ENCODE assay signal across 39 cellular contexts in the genomic region with DNA sequence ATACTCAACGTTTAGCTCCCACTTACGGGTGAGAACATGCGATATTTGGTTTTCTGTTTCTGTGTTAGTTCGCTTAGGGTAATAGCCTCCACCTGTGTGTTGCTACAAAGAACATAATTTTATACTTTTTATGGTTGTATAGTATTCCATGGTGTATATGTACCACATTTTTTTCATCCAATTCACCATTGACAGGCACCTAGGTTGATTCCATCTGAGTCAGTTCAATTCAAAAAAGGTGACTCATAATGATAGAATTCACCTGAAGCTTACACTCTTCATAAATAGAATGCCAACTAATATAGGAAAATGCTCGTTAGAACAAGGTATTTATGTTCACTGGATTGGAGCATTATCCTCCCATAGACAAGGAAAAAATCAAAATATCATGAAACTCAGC. TPM values are rescaled to one million over a fixed set of nuclear protein-coding genes. Genes with fewer than 3 reads are reported as not detected.
"Had no signal": no experiment of that assay in that cellular context is flagged by ENCODE, and none has a peak within 500 bp of the region (broad histone marks: within the 10 kb centered on the region; RNA-seq: fewer than 3 reads in every experiment).

No MANE protein-coding gene starts in this region.

- H3K27me3 ChIP-seq: adrenal gland, body of pancreas, brain microvascular endothelial cell, breast epithelium, cardiac muscle cell had no signal

- H3K9me3 Mint-ChIP-seq: activated CD4-positive, alpha-beta memory T cell treated with anti-CD3 and anti-CD28 coated beads for 36 hours; activated CD4-positive, alpha-beta T cell treated with anti-CD3 and anti-CD28 coated beads, Interleukin-2, amount 10 ng/mL, durations not matched to agents 24 days and 14 days; activated CD8-positive, alpha-beta T cell treated with anti-CD3 and anti-CD28 coated beads for 36 hours; activated naive CD4-positive, alpha-beta T cell treated with anti-CD3 and anti-CD28 coated beads for 36 hours; activated naive CD8-positive, alpha-beta T cell treated with anti-CD3 and anti-CD28 coated beads for 36 hours; activated T-cell treated with anti-CD3 and anti-CD28 coated beads, Interleukin-2, amount 50 U/mL, for 4 hours; activated T-helper 1 cell treated with anti-CD3 and anti-CD28 coated beads, Interleukin-12 subunit alpha, Interleukin-12 subunit beta, Interleukin-2, Interleukin-4 antibody, amounts not matched to agents 30 ng/mL and 10 ng/mL and 1 ng/mL, durations not matched to agents 14 hours and 24 hours and 36 hours; central memory CD8-positive, alpha-beta T cell had no signal

- H3K9me3 ChIP-seq: adrenal gland, body of pancreas, breast epithelium had no signal

- H3K36me3 ChIP-seq: adrenal gland, brain microvascular endothelial cell, breast epithelium, cardiac muscle cell had no signal

- H3K27me3 Mint-ChIP-seq: activated B cell treated with CpG ODN at 0.5 μM for 24 hours; activated CD4-positive, alpha-beta T cell treated with anti-CD3 and anti-CD28 coated beads, Interleukin-2, amount 10 ng/mL, durations not matched to agents 24 days and 14 days had no signal

- H3K36me3 Mint-ChIP-seq: activated CD4-positive, alpha-beta memory T cell treated with anti-CD3 and anti-CD28 coated beads for 36 hours; activated naive CD4-positive, alpha-beta T cell treated with anti-CD3 and anti-CD28 coated beads, Interleukin-2, amount 50 U/mL, for 72 hours; activated naive CD8-positive, alpha-beta T cell treated with anti-CD3 and anti-CD28 coated beads for 36 hours had no signal

- DNase-seq: activated B cell treated with CpG ODN at 0.5 μM for 24 hours; activated CD4-positive, alpha-beta memory T cell treated with anti-CD3 and anti-CD28 coated beads for 36 hours; activated CD4-positive, alpha-beta T cell treated with anti-CD3 and anti-CD28 coated beads for 4 hours; activated CD4-positive, alpha-beta T cell treated with anti-CD3 and anti-CD28 coated beads, Interleukin-2, amount 10 ng/mL, durations not matched to agents 24 days and 14 days; activated CD4-positive, alpha-beta T cell treated with anti-CD3 and anti-CD28 coated beads, Interleukin-2, amount 50 U/mL, for 1 hour; activated CD4-positive, alpha-beta T cell treated with anti-CD3 and anti-CD28 coated beads, Interleukin-2, amount 50 U/mL, for 4 hours; activated CD4-positive, CD25-positive, alpha-beta regulatory T cell treated with anti-CD3 and anti-CD28 coated beads, Interleukin-2, amount 50 U/mL, for 72 hours; activated CD8-positive, alpha-beta memory T cell treated with anti-CD3 and anti-CD28 coated beads, Interleukin-2, amount 50 U/mL, for 4 hours; activated CD8-positive, alpha-beta T cell treated with anti-CD3 and anti-CD28 coated beads for 36 hours; activated effector memory CD4-positive, alpha-beta T cell treated with anti-CD3 and anti-CD28 coated beads, Interleukin-2, amount 50 U/mL, for 16 hours; activated gamma-delta T cell treated with Interleukin-2 at 50 U/mL for 16 hours; activated naive CD4-positive, alpha-beta T cell; activated naive CD4-positive, alpha-beta T cell treated with anti-CD3 and anti-CD28 coated beads for 36 hours; activated naive CD4-positive, alpha-beta T cell treated with anti-CD3 and anti-CD28 coated beads, Interleukin-2, amount 50 U/mL, for 16 hours; activated naive CD8-positive, alpha-beta T cell treated with anti-CD3 and anti-CD28 coated beads for 36 hours; activated T-cell treated with anti-CD3 and anti-CD28 coated beads for 4 hours; activated T-cell treated with anti-CD3 and anti-CD28 coated beads, Interleukin-2, amount 50 U/mL, for 1 hour; activated T-cell treated with anti-CD3 and anti-CD28 coated beads, Interleukin-2, amount 50 U/mL, for 4 hours; activated T-cell treated with anti-CD3 and anti-CD28 coated beads, Interleukin-2, amount 50 U/mL, for 72 hours; adrenal gland; amniotic stem cell; aorta; body of pancreas; brain microvascular endothelial cell; caudate nucleus; cerebellar nuclear complex; T-helper 17 cell had no signal

- H3K4me3 Mint-ChIP-seq: activated B cell treated with CpG ODN at 0.5 μM for 24 hours; activated CD4-positive, alpha-beta memory T cell treated with anti-CD3 and anti-CD28 coated beads for 36 hours; activated CD4-positive, alpha-beta T cell treated with anti-CD3 and anti-CD28 coated beads, Interleukin-2, amount 10 ng/mL, durations not matched to agents 24 days and 14 days; activated CD8-positive, alpha-beta T cell treated with anti-CD3 and anti-CD28 coated beads for 36 hours; activated naive CD4-positive, alpha-beta T cell treated with anti-CD3 and anti-CD28 coated beads for 36 hours; activated naive CD8-positive, alpha-beta T cell treated with anti-CD3 and anti-CD28 coated beads for 36 hours; activated T-cell treated with anti-CD3 and anti-CD28 coated beads, Interleukin-2, amount 50 U/mL, for 4 hours; activated T-cell treated with anti-CD3 and anti-CD28 coated beads, Interleukin-2, amount 50 U/mL, for 72 hours; activated T-helper 1 cell treated with anti-CD3 and anti-CD28 coated beads, Interleukin-12 subunit alpha, Interleukin-12 subunit beta, Interleukin-2, Interleukin-4 antibody, amounts not matched to agents 30 ng/mL and 10 ng/mL and 1 ng/mL, durations not matched to agents 14 hours and 24 hours and 36 hours; activated T-helper 17 cell treated with anti-CD3 and anti-CD28 coated beads, Interleukin-2, amount 50 U/mL, for 72 hours; central memory CD8-positive, alpha-beta T cell; T-helper 17 cell had no signal

- H3K27ac Mint-ChIP-seq: activated B cell treated with CpG ODN at 0.5 μM for 24 hours; activated CD4-positive, alpha-beta memory T cell treated with anti-CD3 and anti-CD28 coated beads for 36 hours; activated CD4-positive, alpha-beta T cell treated with anti-CD3 and anti-CD28 coated beads, Interleukin-2, amount 10 ng/mL, durations not matched to agents 24 days and 14 days; activated CD8-positive, alpha-beta T cell treated with anti-CD3 and anti-CD28 coated beads for 36 hours; activated naive CD4-positive, alpha-beta T cell treated with anti-CD3 and anti-CD28 coated beads for 36 hours; activated naive CD4-positive, alpha-beta T cell treated with anti-CD3 and anti-CD28 coated beads, Interleukin-2, amount 50 U/mL, for 72 hours; activated naive CD8-positive, alpha-beta T cell treated with anti-CD3 and anti-CD28 coated beads for 36 hours; activated T-cell treated with anti-CD3 and anti-CD28 coated beads, Interleukin-2, amount 50 U/mL, for 72 hours; activated T-helper 1 cell treated with anti-CD3 and anti-CD28 coated beads, Interleukin-12 subunit alpha, Interleukin-12 subunit beta, Interleukin-2, Interleukin-4 antibody, amounts not matched to agents 30 ng/mL and 10 ng/mL and 1 ng/mL, durations not matched to agents 14 hours and 24 hours and 36 hours; activated T-helper 17 cell treated with anti-CD3 and anti-CD28 coated beads, Interleukin-2, amount 50 U/mL, for 72 hours; T-helper 17 cell had no signal

- FAIRE-seq: astrocyte, TTC549 had no signal

- H3K4me1 ChIP-seq: adrenal gland, body of pancreas, breast epithelium had no signal

- H3K4me1 Mint-ChIP-seq: activated B cell treated with CpG ODN at 0.5 μM for 24 hours; activated CD4-positive, alpha-beta T cell treated with anti-CD3 and anti-CD28 coated beads, Interleukin-2, amount 10 ng/mL, durations not matched to agents 24 days and 14 days; activated naive CD8-positive, alpha-beta T cell treated with anti-CD3 and anti-CD28 coated beads for 36 hours; activated T-helper 17 cell treated with anti-CD3 and anti-CD28 coated beads, Interleukin-2, amount 50 U/mL, for 72 hours; central memory CD8-positive, alpha-beta T cell; T-helper 17 cell had no signal

- H3K4me3 ChIP-seq: adrenal gland, body of pancreas, breast epithelium, cardiac muscle cell had no signal

- ATAC-seq: activated CD8-positive, alpha-beta T cell treated with anti-CD3 and anti-CD28 coated beads for 36 hours; activated naive CD4-positive, alpha-beta T cell treated with anti-CD3 and anti-CD28 coated beads, Interleukin-2, amount 50 U/mL, for 72 hours; activated T-cell treated with anti-CD3 and anti-CD28 coated beads, Interleukin-2, amount 50 U/mL, for 4 hours; activated T-cell treated with anti-CD3 and anti-CD28 coated beads, Interleukin-2, amount 50 U/mL, for 72 hours; activated T-helper 17 cell treated with anti-CD3 and anti-CD28 coated beads, Interleukin-2, amount 50 U/mL, for 72 hours; body of pancreas; T-helper 17 cell had no signal

- H3K27ac ChIP-seq: adrenal gland, body of pancreas, brain microvascular endothelial cell, breast epithelium, cardiac muscle cell, VCaP had no signal

RNA-seq across cellular contexts. Expression of gene RGS4, which starts 38.5 kb away (rescaled TPM):
- total RNA-seq: activated B cell treated with CpG ODN at 0.5 μM for 24 hours; activated CD4-positive, alpha-beta memory T cell treated with anti-CD3 and anti-CD28 coated beads for 36 hours; activated CD4-positive, alpha-beta T cell treated with anti-CD3 and anti-CD28 coated beads, Interleukin-2, amount 10 ng/mL, durations not matched to agents 24 days and 14 days; activated CD8-positive, alpha-beta memory T cell treated with anti-CD3 and anti-CD28 coated beads for 36 hours; activated CD8-positive, alpha-beta T cell treated with anti-CD3 and anti-CD28 coated beads for 36 hours; activated naive CD4-positive, alpha-beta T cell treated with anti-CD3 and anti-CD28 coated beads for 36 hours; activated naive CD4-positive, alpha-beta T cell treated with anti-CD3 and anti-CD28 coated beads, Interleukin-2, amount 50 U/mL, for 72 hours; activated naive CD8-positive, alpha-beta T cell treated with anti-CD3 and anti-CD28 coated beads for 36 hours; activated T-cell treated with anti-CD3 and anti-CD28 coated beads, Interleukin-2, amount 50 U/mL, for 4 hours; activated T-cell treated with anti-CD3 and anti-CD28 coated beads, Interleukin-2, amount 50 U/mL, for 72 hours; activated T-helper 1 cell treated with anti-CD3 and anti-CD28 coated beads, Interleukin-12 subunit alpha, Interleukin-12 subunit beta, Interleukin-2, Interleukin-4 antibody, amounts not matched to agents 30 ng/mL and 10 ng/mL and 1 ng/mL, durations not matched to agents 14 hours and 24 hours and 36 hours; activated T-helper 17 cell treated with anti-CD3 and anti-CD28 coated beads, Interleukin-2, amount 50 U/mL, for 72 hours; T-helper 1 cell treated with Interleukin-12 subunit alpha and Interleukin-12 subunit beta and Interleukin-4 antibody, amounts not matched to agents 30 ng/mL and 1 ng/mL, for 36 hours; T-helper 17 cell; T-helper 2 cell treated with Interferon-gamma antibody and Interleukin-4, amounts not matched to agents 100 ng/mL and 5 ng/mL, for 36 hours had no signal
